Comparison of ENCODE assay signal across 25 cellular contexts in the genomic region with DNA sequence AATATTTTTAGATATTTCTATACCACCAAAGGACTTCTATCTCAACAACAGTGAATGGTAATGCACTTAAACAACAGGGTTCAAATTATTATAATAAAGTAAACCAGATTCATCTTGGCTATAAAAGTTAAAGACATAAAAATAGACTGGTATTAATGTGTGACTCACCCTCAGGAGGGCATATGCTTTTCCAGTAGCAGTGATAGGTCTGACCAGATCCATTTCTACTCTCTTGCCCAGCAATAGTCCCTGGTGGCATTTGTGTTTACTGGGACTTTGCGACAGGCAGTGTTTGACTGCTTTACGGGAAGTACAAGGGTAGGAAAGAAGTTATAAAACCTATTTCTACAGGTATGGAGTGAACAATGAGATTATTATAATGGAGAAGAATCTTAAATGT.
DNase-seq lines count a peak whose midpoint lies in the region; ATAC-seq, FAIRE-seq and TF ChIP-seq lines count a peak whose summit lies in the region.
"Had no signal": no experiment of that assay in that cellular context is flagged by ENCODE, and none has a peak within 500 bp of the region (broad histone marks: within the 10 kb centered on the region; RNA-seq: fewer than 3 reads in every experiment).

No MANE protein-coding gene starts in this region.

- no peaks in the 10 kb centered on the region; the same call in 1 of the 2 replicates for H3K9me1 ChIP-seq in IMR-90 (ENCODE audit: insufficient read depth, low read length)

- intact Hi-C loops in IMR-90 (cut with micrococcal nuclease) = no loop called here
- intact Hi-C loops in CD4-positive, alpha-beta T cell (cut with DNase I, micrococcal nuclease) = no loop called here

- no peaks in the 10 kb centered on the region for H3K27me3 Mint-ChIP-seq in CD4-positive, alpha-beta T cell
- H3K27me3 Mint-ChIP-seq: CD4-positive, CD25-positive, alpha-beta regulatory T cell had no signal

- ATAC-seq in IMR-90 (ENCODE audit: low read depth) = no peak
- ATAC-seq in CD4-positive, alpha-beta T cell (ENCODE audit: poor library complexity) = no peak
- ATAC-seq: GM12878, HepG2 had no signal

- H2AK9ac ChIP-seq in IMR-90 (replicated peaks; ENCODE audit: low read depth, low read length, poor library complexity) = no peak overlapping the region

- no peak overlapping the region for H3K4ac ChIP-seq in IMR-90 (ENCODE audit: low read depth, low read length)

- H4K20me1 ChIP-seq in IMR-90 (ENCODE audit: insufficient read depth, low read length) = no peaks in the 10 kb centered on the region

- POLR2A ChIA-PET in IMR-90 (lab: Charles Lee; ENCODE audit: unreplicated experiment) = no interaction called here
- POLR2A ChIA-PET in CD4-positive, alpha-beta T cell (lab: Charles Lee) = no interaction called here

- no peak overlapping the region for H2AK5ac ChIP-seq in IMR-90 (ENCODE audit: low read depth, low read length)

- no peak overlapping the region for H2BK120ac ChIP-seq in IMR-90 (ENCODE audit: low read depth, low read length)

- H3K9ac ChIP-seq in IMR-90 (ENCODE audit: low read depth, low read length) = no peak overlapping the region

- H3K4me1 Mint-ChIP-seq in CD4-positive, alpha-beta T cell (ENCODE audit: low read depth) = no peaks in the 10 kb centered on the region
- H3K4me1 Mint-ChIP-seq: CD4-positive, CD25-positive, alpha-beta regulatory T cell; H9 had no signal

- H3K79me1 ChIP-seq in IMR-90 (ENCODE audit: low read depth in 1 of 2, low read length in 2 of 2) = no peaks in the 10 kb centered on the region

- TF ChIP-seq POLR2A in IMR-90 (IDR thresholded peaks at IDR 0.05; ENCODE audit: low read depth, low read length) (no peak), GM12892 (IDR thresholded peaks at IDR 0.05; ENCODE audit: low read depth, low read length) (no peak)

- no peak for DNase-seq in IMR-90
- DNase-seq in dermis blood vessel endothelial cell = peak; percentile 4
- peak; percentile 63 for DNase-seq in myocyte (ENCODE audit: low read depth)
- DNase-seq in retinal pigment epithelial cell (ENCODE audit: low read depth) = peak; percentile 30
- DNase-seq in HCEC 1CT = no peak
- no peak for DNase-seq in AG20443 (ENCODE audit: low spot score)
- no peak for DNase-seq in GM12892 (ENCODE audit: insufficient read length)
- no peak for DNase-seq in CD4-positive, alpha-beta T cell
- DNase-seq: BE2C; CD4-positive, CD25-positive, alpha-beta regulatory T cell; COR-L47; DMS79 treated with DMSO at 0.1 percent for 48 hours; H9; KBM-7; NCI-H1694; NCI-H2081; NCI-H2171; NCI-H524 treated with DMSO at 0.1 percent for 48 hours; NCI-H82 had no signal

- H4K5ac ChIP-seq in IMR-90 (ENCODE audit: low read depth, low read length) = no peak overlapping the region

- peak overlapping the region; percentile 49; the same call in 1 of the 2 replicates for H2BK20ac ChIP-seq in IMR-90 (ENCODE audit: low read depth, low read length)

- H2BK5ac ChIP-seq in IMR-90 (ENCODE audit: low read depth, low read length, poor library complexity, severe bottlenecking) = no peak overlapping the region

- H3K27ac ChIP-seq in IMR-90 (ENCODE audit: insufficient read depth, low read length) = no peak overlapping the region
- no peak overlapping the region for H3K27ac ChIP-seq in CD4-positive, alpha-beta T cell (ENCODE audit: low read depth, low read length)
- H3K27ac ChIP-seq: HL-60, SJSA1 had no signal

- H3K36me3 ChIP-seq in IMR-90 (ENCODE audit: control insufficient read depth, insufficient read depth, low read length) = no peaks in the 10 kb centered on the region
- H3K36me3 ChIP-seq: BE2C, SJSA1 had no signal

- peaks cover 5% of the 10 kb centered on the region for H3K4me1 ChIP-seq in IMR-90 (ENCODE audit: control insufficient read depth, insufficient read depth, low read length)

- CTCF ChIA-PET in IMR-90 (lab: Yijun Ruan, JAX) = no interaction called here
- CTCF ChIA-PET in CD4-positive, alpha-beta T cell (lab: Charles Lee) = no interaction called here

- no peak for TF ChIP-seq RAD21 in IMR-90 (IDR thresholded peaks at IDR 0.05; ENCODE audit: low read length)

- TF ChIP-seq CTCF in IMR-90 (conservative IDR thresholded peaks at IDR 0.05; ENCODE audit: low read depth, low read length) (no peak), retinal pigment epithelial cell (conservative IDR thresholded peaks at IDR 0.05; ENCODE audit: low read depth, low read length) (no peak)
- TF ChIP-seq CTCF in CD4-positive, alpha-beta T cell (IDR thresholded peaks at IDR 0.05) = no peak

- no peaks in the 10 kb centered on the region for H3K9me3 ChIP-seq in IMR-90 (ENCODE audit: control insufficient read depth, insufficient read depth, low read length)
- no peaks in the 10 kb centered on the region for H3K9me3 ChIP-seq in CD4-positive, alpha-beta T cell (ENCODE audit: control insufficient read depth, low read length)
- H3K9me3 ChIP-seq: BE2C, SJSA1 had no signal

- no peak overlapping the region for H2AFZ ChIP-seq in IMR-90 (replicated peaks; ENCODE audit: low read length, poor library complexity)

- H4K91ac ChIP-seq in IMR-90 (ENCODE audit: insufficient read depth, low read depth, low read length) = no peak overlapping the region

- H3K27ac Mint-ChIP-seq in CD4-positive, alpha-beta T cell = no peak overlapping the region
- H3K27ac Mint-ChIP-seq: CD4-positive, CD25-positive, alpha-beta regulatory T cell; H9 had no signal

- FAIRE-seq in GM12892 (lab: Jason Lieb, UNC) = no peak
- FAIRE-seq: A204.1, GM12878, HepG2, RCC 7860 had no signal

- H3K9me3 Mint-ChIP-seq in CD4-positive, alpha-beta T cell = no peaks in the 10 kb centered on the region
- H3K9me3 Mint-ChIP-seq: CD4-positive, CD25-positive, alpha-beta regulatory T cell; H9 had no signal

- no peak overlapping the region for H4K8ac ChIP-seq in IMR-90 (ENCODE audit: low read depth in 2 of 2, low read length in 2 of 2)

- no peak overlapping the region for H3K4me2 ChIP-seq in IMR-90 (ENCODE audit: low read depth, low read length)

- in situ Hi-C loops in IMR-90 (cut with MboI; ENCODE audit: low sequenced_read_pairs) = no loop called here

- BruUV-seq in IMR-90 (replicated peaks; lab: Mats Ljungman, UMichigan) = no TSS peak

- H3K56ac ChIP-seq in IMR-90 (ENCODE audit: extremely low read depth, insufficient read depth, low read length) = no peak overlapping the region

- no CpG with 5 or more reads among the region's 2 CpGs for WGBS in IMR-90 (ENCODE audit: extremely low coverage in 2 of 2, insufficient read length in 1 of 2), 2 experiments

- H3K27me3 ChIP-seq in IMR-90 (ENCODE audit: control insufficient read depth, insufficient read depth, low read length) = no peaks in the 10 kb centered on the region
- no peaks in the 10 kb centered on the region for H3K27me3 ChIP-seq in CD4-positive, alpha-beta T cell (ENCODE audit: control insufficient read depth, insufficient read depth, low read length)
- H3K27me3 ChIP-seq: BE2C, SJSA1 had no signal

- H3K18ac ChIP-seq in IMR-90 (ENCODE audit: low read depth, low read length) = no peak overlapping the region

- dilution Hi-C loops in IMR-90 (cut with HindIII; ENCODE audit: low sequenced_read_pairs, unreplicated experiment) = no loop called here

- H3K14ac ChIP-seq in IMR-90 (replicated peaks; ENCODE audit: low read depth, low read length) = no peak overlapping the region

- H3K4me3 Mint-ChIP-seq in CD4-positive, alpha-beta T cell = no peak overlapping the region
- H3K4me3 Mint-ChIP-seq: CD4-positive, CD25-positive, alpha-beta regulatory T cell; H9 had no signal

- no peak overlapping the region; the same call in 2 of the 3 replicates for H2BK15ac ChIP-seq in IMR-90 (ENCODE audit: low read depth, low read length)

- no peak overlapping the region for H3K4me3 ChIP-seq in IMR-90 (ENCODE audit: insufficient read depth, low read depth, low read length)
- no peak overlapping the region for H3K4me3 ChIP-seq in retinal pigment epithelial cell (ENCODE audit: low read length)
- H3K4me3 ChIP-seq: GM12878, SJSA1 had no signal

- no peaks in the 10 kb centered on the region for H3K36me3 Mint-ChIP-seq in CD4-positive, alpha-beta T cell (ENCODE audit: low read depth)
- H3K36me3 Mint-ChIP-seq: CD4-positive, CD25-positive, alpha-beta regulatory T cell had no signal

- H3K23ac ChIP-seq in IMR-90 (ENCODE audit: low read depth, low read length) = no peak overlapping the region

TF ChIP-seq in IMR-90, 13 proteins besides CTCF, POLR2A, EP300 and RAD21:
- TF ChIP-seq NFE2L2 (IDR thresholded peaks at IDR 0.05; ENCODE audit: low read depth, low read length) = no peak
- TF ChIP-seq MAZ (IDR thresholded peaks at IDR 0.05; ENCODE audit: borderline replicate concordance, low read depth, low read length) = no peak
- no peak for TF ChIP-seq RFX5 (IDR thresholded peaks at IDR 0.05; ENCODE audit: low read depth, low read length)
- TF ChIP-seq MAFK (IDR thresholded peaks at IDR 0.05; ENCODE audit: low read depth, low read length) = no peak
- no peak for TF ChIP-seq SMC3 (IDR thresholded peaks at IDR 0.05; ENCODE audit: low read depth, low read length)
- TF ChIP-seq, protein P1, sequence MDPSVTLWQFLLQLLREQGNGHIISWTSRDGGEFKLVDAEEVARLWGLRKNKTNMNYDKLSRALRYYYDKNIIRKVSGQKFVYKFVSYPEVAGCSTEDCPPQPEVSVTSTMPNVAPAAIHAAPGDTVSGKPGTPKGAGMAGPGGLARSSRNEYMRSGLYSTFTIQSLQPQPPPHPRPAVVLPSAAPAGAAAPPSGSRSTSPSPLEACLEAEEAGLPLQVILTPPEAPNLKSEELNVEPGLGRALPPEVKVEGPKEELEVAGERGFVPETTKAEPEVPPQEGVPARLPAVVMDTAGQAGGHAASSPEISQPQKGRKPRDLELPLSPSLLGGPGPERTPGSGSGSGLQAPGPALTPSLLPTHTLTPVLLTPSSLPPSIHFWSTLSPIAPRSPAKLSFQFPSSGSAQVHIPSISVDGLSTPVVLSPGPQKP (IDR thresholded peaks at IDR 0.05; ENCODE audit: borderline replicate concordance, low read depth, low read length) = no peak
- no peak for TF ChIP-seq FOS (IDR thresholded peaks at IDR 0.05; ENCODE audit: low read depth, low read length)
- TF ChIP-seq CEBPB (IDR thresholded peaks at IDR 0.05; ENCODE audit: low read depth, low read length) = no peak
- no peak for TF ChIP-seq CHD1 (IDR thresholded peaks at IDR 0.05; ENCODE audit: low read depth, low read length)
- TF ChIP-seq RCOR1 (IDR thresholded peaks at IDR 0.05; ENCODE audit: insufficient replicate concordance, low read length) = no peak

Comparison
In these comparisons a context has a peak if more than half of its experiments do, and no peak if none do; other contexts are left out.
1. DNase-seq: peak in dermis blood vessel endothelial cell (single experiment), myocyte (single experiment) and retinal pigment epithelial cell (single experiment); none in IMR-90 (single experiment), HCEC 1CT (single experiment), AG20443 (single experiment), GM12892 (single experiment) and CD4-positive, alpha-beta T cell (0 of 10).